Comparison of ENCODE assay signal across 29 cellular contexts in the genomic region with DNA sequence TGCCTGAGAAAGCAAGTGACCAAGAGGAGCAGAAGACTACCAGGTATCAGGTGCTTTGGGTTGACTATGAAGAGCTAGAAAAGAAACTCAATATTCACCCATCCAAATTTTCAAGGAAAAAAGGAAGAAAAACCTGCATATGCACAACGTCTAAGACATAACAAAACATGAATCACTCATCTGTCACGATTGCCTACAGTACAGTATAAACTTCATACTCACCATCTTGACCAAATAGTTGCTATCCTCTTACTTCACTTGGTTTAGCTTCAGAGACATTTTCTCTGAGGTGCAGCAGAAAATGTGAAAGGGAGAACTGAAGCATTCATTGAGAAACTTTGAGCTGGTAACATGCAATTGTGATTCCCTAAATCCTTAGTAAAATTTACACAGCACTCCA.
"Had no signal": no experiment of that assay in that cellular context is flagged by ENCODE, and none has a peak within 500 bp of the region (broad histone marks: within the 10 kb centered on the region; RNA-seq: fewer than 3 reads in every experiment).

No MANE protein-coding gene starts in this region.

- H3K27me3 Mint-ChIP-seq: activated CD4-positive, alpha-beta memory T cell treated with anti-CD3 and anti-CD28 coated beads, Interleukin-2, amount 10 ng/mL, durations not matched to agents 7 days and 5 days; activated CD4-positive, alpha-beta T cell treated with anti-CD3 and anti-CD28 coated beads, Interleukin-2, amount 10 ng/mL, durations not matched to agents 7 days and 5 days; activated naive CD4-positive, alpha-beta T cell treated with anti-CD3 and anti-CD28 coated beads, Interleukin-2, amount 10 ng/mL, durations not matched to agents 7 days and 5 days; activated naive CD8-positive, alpha-beta T cell treated with anti-CD3 and anti-CD28 coated beads, Interleukin-2, amount 10 ng/mL, durations not matched to agents 7 days and 5 days; activated T-cell treated with anti-CD3 and anti-CD28 coated beads, Interleukin-2, amount 50 U/mL, for 24 hours; central memory CD8-positive, alpha-beta T cell; effector memory CD8-positive, alpha-beta T cell had no signal

- H3K9me3 Mint-ChIP-seq: activated naive CD8-positive, alpha-beta T cell treated with anti-CD3 and anti-CD28 coated beads, Interleukin-2, amount 10 ng/mL, durations not matched to agents 7 days and 5 days had no signal

- H3K4me1 ChIP-seq: ascending aorta had no signal

- ATAC-seq: activated naive CD4-positive, alpha-beta T cell treated with anti-CD3 and anti-CD28 coated beads, Interleukin-2, amount 50 U/mL, for 72 hours; activated T-cell treated with anti-CD3 and anti-CD28 coated beads, Interleukin-2, amount 50 U/mL, for 72 hours; effector memory CD8-positive, alpha-beta T cell had no signal

- H3K36me3 Mint-ChIP-seq: activated naive CD4-positive, alpha-beta T cell treated with anti-CD3 and anti-CD28 coated beads, Interleukin-2, amount 10 ng/mL, durations not matched to agents 7 days and 5 days; activated naive CD8-positive, alpha-beta T cell treated with anti-CD3 and anti-CD28 coated beads, Interleukin-2, amount 10 ng/mL, durations not matched to agents 7 days and 5 days; brain had no signal

- H3K9me3 ChIP-seq: ascending aorta, breast epithelium, esophagus squamous epithelium had no signal

- DNase-seq: activated CD4-positive, alpha-beta memory T cell treated with anti-CD3 and anti-CD28 coated beads, Interleukin-2, amount 10 ng/mL, durations not matched to agents 7 days and 5 days; activated CD4-positive, alpha-beta T cell treated with anti-CD3 and anti-CD28 coated beads for 4 hours; activated CD4-positive, alpha-beta T cell treated with anti-CD3 and anti-CD28 coated beads, Interleukin-2, amount 10 ng/mL, durations not matched to agents 7 days and 5 days; activated CD4-positive, alpha-beta T cell treated with anti-CD3 and anti-CD28 coated beads, Interleukin-2, amount 50 U/mL, for 4 hours; activated CD4-positive, CD25-positive, alpha-beta regulatory T cell; activated CD4-positive, CD25-positive, alpha-beta regulatory T cell treated with anti-CD3 and anti-CD28 coated beads, Interleukin-2, amount 50 U/mL, for 72 hours; activated CD8-positive, alpha-beta memory T cell treated with anti-CD3 and anti-CD28 coated beads, Interleukin-2, amount 50 U/mL, for 48 hours; activated gamma-delta T cell; activated naive CD4-positive, alpha-beta T cell; activated naive CD4-positive, alpha-beta T cell treated with anti-CD3 and anti-CD28 coated beads, Interleukin-2, amount 10 ng/mL, durations not matched to agents 7 days and 5 days; activated naive CD8-positive, alpha-beta T cell treated with anti-CD3 and anti-CD28 coated beads, Interleukin-2, amount 10 ng/mL, durations not matched to agents 7 days and 5 days; activated T-cell treated with anti-CD3 and anti-CD28 coated beads for 4 hours; activated T-cell treated with anti-CD3 and anti-CD28 coated beads, Interleukin-2, amount 50 U/mL, for 24 hours; activated T-cell treated with anti-CD3 and anti-CD28 coated beads, Interleukin-2, amount 50 U/mL, for 72 hours; cortex of kidney; dermis blood vessel endothelial cell; effector CD4-positive, alpha-beta T cell; effector memory CD8-positive, alpha-beta T cell; esophagus squamous epithelium; head of caudate nucleus; T-helper 2 cell had no signal

- H3K36me3 ChIP-seq: ascending aorta, breast epithelium, esophagus squamous epithelium had no signal

- FAIRE-seq: colon, frontal cortex had no signal

- H3K27ac ChIP-seq: breast epithelium, epithelial cell of prostate, esophagus squamous epithelium had no signal

- H3K4me3 ChIP-seq: ascending aorta, breast epithelium, esophagus squamous epithelium had no signal

- H3K4me3 Mint-ChIP-seq: activated CD4-positive, alpha-beta memory T cell treated with anti-CD3 and anti-CD28 coated beads, Interleukin-2, amount 10 ng/mL, durations not matched to agents 7 days and 5 days; activated CD4-positive, alpha-beta T cell treated with anti-CD3 and anti-CD28 coated beads, Interleukin-2, amount 10 ng/mL, durations not matched to agents 7 days and 5 days; activated naive CD4-positive, alpha-beta T cell treated with anti-CD3 and anti-CD28 coated beads, Interleukin-2, amount 10 ng/mL, durations not matched to agents 7 days and 5 days; activated naive CD8-positive, alpha-beta T cell treated with anti-CD3 and anti-CD28 coated beads, Interleukin-2, amount 10 ng/mL, durations not matched to agents 7 days and 5 days; activated T-cell treated with anti-CD3 and anti-CD28 coated beads, Interleukin-2, amount 50 U/mL, for 24 hours; activated T-cell treated with anti-CD3 and anti-CD28 coated beads, Interleukin-2, amount 50 U/mL, for 72 hours; brain; central memory CD8-positive, alpha-beta T cell; effector memory CD8-positive, alpha-beta T cell had no signal

- H3K27me3 ChIP-seq: ascending aorta, breast epithelium, esophagus squamous epithelium had no signal

- H3K4me1 Mint-ChIP-seq: activated CD4-positive, alpha-beta memory T cell treated with anti-CD3 and anti-CD28 coated beads, Interleukin-2, amount 10 ng/mL, durations not matched to agents 7 days and 5 days; activated CD4-positive, alpha-beta T cell treated with anti-CD3 and anti-CD28 coated beads, Interleukin-2, amount 10 ng/mL, durations not matched to agents 7 days and 5 days; activated naive CD4-positive, alpha-beta T cell treated with anti-CD3 and anti-CD28 coated beads, Interleukin-2, amount 10 ng/mL, durations not matched to agents 7 days and 5 days; activated naive CD8-positive, alpha-beta T cell treated with anti-CD3 and anti-CD28 coated beads, Interleukin-2, amount 10 ng/mL, durations not matched to agents 7 days and 5 days; central memory CD8-positive, alpha-beta T cell had no signal

- H3K27ac Mint-ChIP-seq: activated CD4-positive, alpha-beta memory T cell treated with anti-CD3 and anti-CD28 coated beads, Interleukin-2, amount 10 ng/mL, durations not matched to agents 7 days and 5 days; activated CD4-positive, alpha-beta T cell treated with anti-CD3 and anti-CD28 coated beads, Interleukin-2, amount 10 ng/mL, durations not matched to agents 7 days and 5 days; activated naive CD4-positive, alpha-beta T cell treated with anti-CD3 and anti-CD28 coated beads, Interleukin-2, amount 10 ng/mL, durations not matched to agents 7 days and 5 days; activated naive CD8-positive, alpha-beta T cell treated with anti-CD3 and anti-CD28 coated beads, Interleukin-2, amount 10 ng/mL, durations not matched to agents 7 days and 5 days; activated T-cell treated with anti-CD3 and anti-CD28 coated beads, Interleukin-2, amount 50 U/mL, for 24 hours; activated T-cell treated with anti-CD3 and anti-CD28 coated beads, Interleukin-2, amount 50 U/mL, for 72 hours; brain; effector memory CD8-positive, alpha-beta T cell had no signal
